Comparison of ENCODE assay signal across 27 cellular contexts in the genomic region with DNA sequence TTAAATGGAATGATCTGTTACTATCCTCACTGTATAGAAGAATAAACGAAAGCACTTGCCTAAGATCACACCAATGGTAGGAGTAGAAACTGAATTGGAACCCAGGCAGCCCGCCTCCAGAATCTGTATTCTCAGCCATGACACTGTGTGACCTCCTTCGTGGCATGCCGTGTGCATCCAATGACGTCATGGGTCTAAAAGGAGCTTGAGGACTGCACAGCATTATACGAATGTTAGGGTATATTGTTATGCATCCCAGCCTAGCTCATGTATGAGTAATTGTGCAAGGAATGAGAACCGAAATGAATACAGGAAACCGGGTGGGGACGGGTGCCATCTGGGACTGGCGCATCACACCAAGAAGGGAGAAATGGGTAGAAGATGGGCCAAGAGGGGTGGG.
"Had no signal": no experiment of that assay in that cellular context is flagged by ENCODE, and none has a peak within 500 bp of the region (broad histone marks: within the 10 kb centered on the region; RNA-seq: fewer than 3 reads in every experiment).

No MANE protein-coding gene starts in this region.

- DNase-seq: hypothalamus; immature natural killer cell; kidney; left colon; lower lobe of right lung; naive B cell; natural killer cell; occipital lobe; psoas muscle; stimulated activated CD4-positive, alpha-beta T cell treated with anti-CD3 and anti-CD28 coated beads, Interleukin-12 subunit alpha, Interleukin-12 subunit beta, amount 100 ng/mL, for 4 hours; stimulated activated CD4-positive, alpha-beta T cell treated with anti-CD3 and anti-CD28 coated beads, Interleukin-15, amount 100 ng/mL, for 24 hours; stimulated activated CD4-positive, alpha-beta T cell treated with anti-CD3 and anti-CD28 coated beads, Interleukin-2, amount 100 ng/mL, for 24 hours; stimulated activated CD4-positive, alpha-beta T cell treated with anti-CD3 and anti-CD28 coated beads, Interleukin-4, amount 100 ng/mL, for 1 hour; stimulated activated naive B cell treated with anti-CD40 and anti-IgM and Interleukin-4, amounts not matched to agents 10 μg/mL and 1 μg/mL and 100 μg/mL, for 72 hours; stimulated activated naive CD8-positive, alpha-beta T cell treated with anti-CD3 and anti-CD28 coated beads, Interleukin-15, Interleukin-2, amounts not matched to agents 100 U/mL and 50 U/mL, for 24 hours; stomach; thyroid gland; transverse colon; upper lobe of left lung had no signal

- FAIRE-seq: islet of Langerhans, kidney had no signal

- H3K27ac ChIP-seq: left lung, lower lobe of right lung, neural progenitor cell, neutrophil, parathyroid adenoma, psoas muscle, skin epidermis, stomach, testis, thyroid gland, transverse colon, upper lobe of left lung, vagina had no signal

- H3K4me2 ChIP-seq: neural progenitor cell had no signal

- H3K36me3 ChIP-seq: left lung, lower lobe of right lung, neural progenitor cell, neutrophil, stomach, thyroid gland, transverse colon, upper lobe of left lung, vagina had no signal

- H3K4me1 ChIP-seq: parathyroid adenoma, testis, thyroid gland, vagina had no signal

- H3K9ac ChIP-seq: neural progenitor cell, parathyroid adenoma had no signal

- H3K27me3 ChIP-seq: testis, thyroid gland, transverse colon, upper lobe of left lung, vagina had no signal

- ATAC-seq: left colon; left lung; lower lobe of right lung; natural killer cell; psoas muscle; stimulated activated naive B cell treated with anti-CD40 and anti-IgM and Interleukin-4, amounts not matched to agents 10 μg/mL and 1 μg/mL and 100 μg/mL, for 72 hours; stimulated activated naive CD8-positive, alpha-beta T cell treated with anti-CD3 and anti-CD28 coated beads, Interleukin-15, Interleukin-2, amounts not matched to agents 100 U/mL and 50 U/mL, for 24 hours had no signal

- H2AFZ ChIP-seq: neural progenitor cell, parathyroid adenoma had no signal

- H3K4me3 ChIP-seq: left lung, lower lobe of right lung, neural progenitor cell, psoas muscle, skin epidermis, stomach, testis, thyroid gland, transverse colon, upper lobe of left lung, vagina had no signal

- H3K79me2 ChIP-seq: parathyroid adenoma had no signal

- H3K9me3 ChIP-seq: left lung, lower lobe of right lung, neutrophil, psoas muscle, stomach, testis, thyroid gland, transverse colon, upper lobe of left lung, vagina had no signal
